ENCODE assay signal across 11 cellular contexts in genomic region chr2:102080451-102081054, GRCh38.
DNase-seq lines count a peak whose midpoint lies in the region; ATAC-seq, FAIRE-seq and TF ChIP-seq lines count a peak whose summit lies in the region.
"Had no signal": no experiment of that assay in that cellular context is flagged by ENCODE, and none has a peak within 500 bp of the region (broad histone marks: within the 10 kb centered on the region; RNA-seq: fewer than 3 reads in every experiment).

No MANE protein-coding gene starts in this region.

- TF ChIP-seq CTCF in GM12865 (IDR thresholded peaks at IDR 0.05; ENCODE audit: insufficient read depth, low read depth, low read length, missing control alignments) (no peak), brain microvascular endothelial cell (IDR thresholded peaks at IDR 0.05; ENCODE audit: low read depth, low read length, missing control alignments) (no peak), pancreas (IDR thresholded peaks at IDR 0.05) (no peak)

- H3K36me3 ChIP-seq in brain microvascular endothelial cell (replicated peaks) (no peaks in the 10 kb centered on the region), pancreas (no peaks in the 10 kb centered on the region)

- DNase-seq in GM12865 (ENCODE audit: low read depth) (peak; percentile 62), D341Med (ENCODE audit: low spot score) (no peak), NCI-H524 (lab: John Stamatoyannopoulos, UW) (no peak), brain microvascular endothelial cell (no peak), pancreas (no peak)
- DNase-seq: DND-41, mucosa of descending colon, NCI-H1048 had no signal

- in situ Hi-C loops in brain microvascular endothelial cell (cut with HindIII; ENCODE audit: low pct_ligation_motif_present, low sequenced_read_pairs) = no loop called here

- FAIRE-seq in pancreas (lab: Jason Lieb, UNC) = no peak

- no peaks in the 10 kb centered on the region for H3K27me3 ChIP-seq in brain microvascular endothelial cell (replicated peaks)
- H3K27me3 ChIP-seq in pancreas = no peaks in the 10 kb centered on the region

- no peak overlapping the region for H3K4me3 ChIP-seq in GM12865 (ENCODE audit: low read depth, low read length)
- H3K4me3 ChIP-seq in brain microvascular endothelial cell (ENCODE audit: low read depth, low read length) = no peak overlapping the region
- H3K4me3 ChIP-seq in pancreas = no peak overlapping the region
- H3K4me3 ChIP-seq: mucosa of descending colon had no signal

- no peaks in the 10 kb centered on the region for H3K27me3 Mint-ChIP-seq in dendritic cell treated with granulocyte-macrophage colony-stimulating factor and Interleukin-4, amounts not matched to agents 40 ng/mL and 50 ng/mL, for 4 days

- H3K4me3 Mint-ChIP-seq in dendritic cell treated with granulocyte-macrophage colony-stimulating factor and Interleukin-4, amounts not matched to agents 40 ng/mL and 50 ng/mL, for 4 days = no peak overlapping the region

- no peak overlapping the region for H3K27ac ChIP-seq in brain microvascular endothelial cell
- H3K27ac ChIP-seq in pancreas = no peak overlapping the region

- intact Hi-C loops in dendritic cell treated with granulocyte-macrophage colony-stimulating factor and Interleukin-4, amounts not matched to agents 40 ng/mL and 50 ng/mL, for 4 days (cut with micrococcal nuclease) = loop anchor here (5.0 kb wide), 1 partner anchor 48 kb away; no protein-coding TSS in a partner anchor
- intact Hi-C loops in pancreas (cut with DNase I) = no loop called here

- no peaks in the 10 kb centered on the region for H3K9me3 ChIP-seq in pancreas
- H3K9me3 ChIP-seq: mucosa of descending colon had no signal

- peaks cover 49% of the 10 kb centered on the region for H3K4me1 Mint-ChIP-seq in dendritic cell treated with granulocyte-macrophage colony-stimulating factor and Interleukin-4, amounts not matched to agents 40 ng/mL and 50 ng/mL, for 4 days (ENCODE audit: low read depth)

- 91 to 96% methylated on average over 4 of the region's 4 CpGs for WGBS in pancreas, 2 donors

- peak overlapping the region; percentile 97 for H3K27ac Mint-ChIP-seq in dendritic cell treated with granulocyte-macrophage colony-stimulating factor and Interleukin-4, amounts not matched to agents 40 ng/mL and 50 ng/mL, for 4 days

- no peaks in the 10 kb centered on the region for H3K9me3 Mint-ChIP-seq in dendritic cell treated with granulocyte-macrophage colony-stimulating factor and Interleukin-4, amounts not matched to agents 40 ng/mL and 50 ng/mL, for 4 days

- H3K4me1 ChIP-seq in pancreas = peaks cover 0 to 18% (median 15%) of the 10 kb centered on the region in 3 donors

- peaks cover 11% of the 10 kb centered on the region for H3K36me3 Mint-ChIP-seq in dendritic cell treated with granulocyte-macrophage colony-stimulating factor and Interleukin-4, amounts not matched to agents 40 ng/mL and 50 ng/mL, for 4 days (ENCODE audit: low read depth)

- ATAC-seq in GM19463 (IDR thresholded peaks at IDR 0.05; ENCODE audit: unreplicated experiment) (peak; percentile 31), HG03521 (IDR thresholded peaks at IDR 0.05; ENCODE audit: unreplicated experiment) (peak; percentile 36), pancreas (no peak)
- ATAC-seq: mucosa of descending colon had no signal

Comparison
In these comparisons a context has a peak if more than half of its experiments do, and no peak if none do; other contexts are left out.
1. ATAC-seq: peak in GM19463 (single experiment) and HG03521 (single experiment); none in pancreas (0 of 4).